Comparison of ENCODE assay signal across 8 cellular contexts in genomic region chr15:28322129-28322588, GRCh38. TPM values are rescaled to one million over a fixed set of nuclear protein-coding genes. Genes with fewer than 3 reads are reported as not detected.
DNase-seq lines count a peak whose midpoint lies in the region; ATAC-seq, FAIRE-seq and TF ChIP-seq lines count a peak whose summit lies in the region.
"Not testable (repeated sequence)": the region's sequence is repeated elsewhere in the genome, so short reads cannot be mapped to it uniquely, and the experiment has no call there.

TSS of gene HERC2 (minus strand) at chr15:28322179. CDS start at chr15:28321433, 746 bp downstream.

- H3K79me2 ChIP-seq in endothelial cell of umbilical vein (ENCODE audit: control insufficient read depth, insufficient read depth, low read length), result not testable (repeated sequence)

- H2AFZ ChIP-seq in endothelial cell of umbilical vein (ENCODE audit: low read depth, low read length), result not testable (repeated sequence)

- not testable (repeated sequence) for H3K9ac ChIP-seq in SK-N-MC (ENCODE audit: insufficient read length); iPS-15b (ENCODE audit: low read depth, low read length)
- H3K9ac ChIP-seq in endothelial cell of umbilical vein (replicated peaks; ENCODE audit: extremely low read depth, insufficient read depth, low read length), result peak within 1 kb of the TSS; percentile 31

- not testable (repeated sequence) for H4K20me1 ChIP-seq in endothelial cell of umbilical vein (replicated peaks; ENCODE audit: control insufficient read depth, extremely low read depth, insufficient read depth, low read length)

- intact Hi-C loops in endothelial cell of umbilical vein (cut with micrococcal nuclease), result not testable (repeated sequence)

- H3K36me3 ChIP-seq in SK-N-MC (ENCODE audit: insufficient read depth, low read length), result peaks cover 10% of the 10 kb centered on the region
- H3K36me3 ChIP-seq in endothelial cell of umbilical vein (ENCODE audit: control insufficient read depth in 2 of 2, extremely low read depth in 1 of 2, insufficient read depth in 2 of 2, low read length in 2 of 2); iPS-15b (ENCODE audit: control insufficient read depth, insufficient read depth, low read length): not testable (repeated sequence)

- not testable (repeated sequence) for ATAC-seq in activated naive CD8-positive, alpha-beta T cell treated with anti-CD3 and anti-CD28 coated beads, Interleukin-2, amount 10 ng/mL, durations not matched to agents 7 days and 5 days (ENCODE audit: low read depth)

- H3K27me3 ChIP-seq in endothelial cell of umbilical vein (ENCODE audit: control insufficient read depth in 2 of 2, insufficient read depth in 2 of 2, low read length in 2 of 2); iPS-15b (ENCODE audit: control insufficient read depth, insufficient read depth, low read length): not testable (repeated sequence)

- H3K4me2 ChIP-seq in endothelial cell of umbilical vein (ENCODE audit: insufficient read depth, low read length), result peak within 1 kb of the TSS; percentile 47

- not testable (repeated sequence) for DNase-seq in AG10803 (ENCODE audit: low read depth); HFFc6; SK-N-MC (ENCODE audit: low read depth, low spot score); activated naive CD8-positive, alpha-beta T cell treated with anti-CD3 and anti-CD28 coated beads, Interleukin-2, amount 10 ng/mL, durations not matched to agents 7 days and 5 days; endothelial cell of umbilical vein (ENCODE audit: low read depth, low spot score); nephron progenitor cell

- not testable (repeated sequence) for H3K27me3 Mint-ChIP-seq in HFFc6 (ENCODE audit: insufficient read depth); activated naive CD8-positive, alpha-beta T cell treated with anti-CD3 and anti-CD28 coated beads, Interleukin-2, amount 10 ng/mL, durations not matched to agents 7 days and 5 days; nephron progenitor cell (ENCODE audit: low read depth, poor library complexity); stimulated activated naive CD8-positive, alpha-beta T cell treated with anti-CD3 and anti-CD28 coated beads, Interleukin-15, Interleukin-2, amounts not matched to agents 100 ng/mL and 50 ng/mL, for 24 hours

- dilution Hi-C loops in endothelial cell of umbilical vein (cut with MboI; ENCODE audit: extremely low pct_ligation_motif_present, low sequenced_read_pairs), result not testable (repeated sequence)

- H3K9me1 ChIP-seq in endothelial cell of umbilical vein (replicated peaks; ENCODE audit: control insufficient read depth, extremely low read depth, insufficient read depth, low read length), result not testable (repeated sequence)

- peak within 1 kb of the TSS; percentile 95 for H3K4me3 Mint-ChIP-seq in HFFc6
- H3K4me3 Mint-ChIP-seq in activated naive CD8-positive, alpha-beta T cell treated with anti-CD3 and anti-CD28 coated beads, Interleukin-2, amount 10 ng/mL, durations not matched to agents 7 days and 5 days, result peak within 1 kb of the TSS; percentile 91
- H3K4me3 Mint-ChIP-seq in nephron progenitor cell, result peak within 1 kb of the TSS; percentile 93
- H3K4me3 Mint-ChIP-seq in stimulated activated naive CD8-positive, alpha-beta T cell treated with anti-CD3 and anti-CD28 coated beads, Interleukin-15, Interleukin-2, amounts not matched to agents 100 ng/mL and 50 ng/mL, for 24 hours, result peak within 1 kb of the TSS; percentile 97

- not testable (repeated sequence) for BruUV-seq in endothelial cell of umbilical vein (replicated peaks; lab: Mats Ljungman, UMichigan)

- H3K4me1 Mint-ChIP-seq in HFFc6 (ENCODE audit: low read depth); activated naive CD8-positive, alpha-beta T cell treated with anti-CD3 and anti-CD28 coated beads, Interleukin-2, amount 10 ng/mL, durations not matched to agents 7 days and 5 days; nephron progenitor cell; stimulated activated naive CD8-positive, alpha-beta T cell treated with anti-CD3 and anti-CD28 coated beads, Interleukin-15, Interleukin-2, amounts not matched to agents 100 ng/mL and 50 ng/mL, for 24 hours (ENCODE audit: low read depth): not testable (repeated sequence)

- peaks cover 17% of the 10 kb centered on the region for H3K36me3 Mint-ChIP-seq in HFFc6 (ENCODE audit: low read depth)
- not testable (repeated sequence) for H3K36me3 Mint-ChIP-seq in activated naive CD8-positive, alpha-beta T cell treated with anti-CD3 and anti-CD28 coated beads, Interleukin-2, amount 10 ng/mL, durations not matched to agents 7 days and 5 days
- H3K36me3 Mint-ChIP-seq in nephron progenitor cell (ENCODE audit: low read depth), result peaks cover 18% of the 10 kb centered on the region
- H3K36me3 Mint-ChIP-seq in stimulated activated naive CD8-positive, alpha-beta T cell treated with anti-CD3 and anti-CD28 coated beads, Interleukin-15, Interleukin-2, amounts not matched to agents 100 ng/mL and 50 ng/mL, for 24 hours (ENCODE audit: low read depth), result peaks cover 18% of the 10 kb centered on the region

- TF ChIP-seq CTCF in AG10803 (conservative IDR thresholded peaks at IDR 0.05; ENCODE audit: low read length); HFFc6 (IDR thresholded peaks at IDR 0.05); endothelial cell of umbilical vein (IDR thresholded peaks at IDR 0.05; ENCODE audit: extremely low read depth in 1 of 2, insufficient read depth in 1 of 2, low read depth in 1 of 2, low read length in 2 of 2); nephron progenitor cell (IDR thresholded peaks at IDR 0.05): not testable (repeated sequence)

- not testable (repeated sequence) for H3K27ac ChIP-seq in SK-N-MC; endothelial cell of umbilical vein (ENCODE audit: insufficient read depth, low read depth, low read length)

- not testable (repeated sequence) for FAIRE-seq in endothelial cell of umbilical vein (lab: Jason Lieb, UNC)

- not testable (repeated sequence) for H3K9me3 ChIP-seq in SK-N-MC (ENCODE audit: low read depth, low read length); endothelial cell of umbilical vein (replicated peaks; ENCODE audit: control insufficient read depth, insufficient read depth, low read length); iPS-15b (ENCODE audit: control insufficient read depth, insufficient read depth, low read length)

- POLR2A ChIA-PET in activated naive CD8-positive, alpha-beta T cell treated with anti-CD3 and anti-CD28 coated beads, Interleukin-2, amount 10 ng/mL, durations not matched to agents 7 days and 5 days (lab: Charles Lee); endothelial cell of umbilical vein (lab: Charles Lee): not testable (repeated sequence)

- not testable (repeated sequence) for TF ChIP-seq POLR2A in endothelial cell of umbilical vein (IDR thresholded peaks at IDR 0.05; ENCODE audit: low read depth, low read length)

- H3K4me3 ChIP-seq in AG10803 (ENCODE audit: low read length), result peak within 1 kb of the TSS; percentile 49
- H3K4me3 ChIP-seq in SK-N-MC, result peak within 1 kb of the TSS; percentile 57
- peak within 1 kb of the TSS in 2 of 3 experiments; percentile 26 to 45 for H3K4me3 ChIP-seq in endothelial cell of umbilical vein (replicated peaks in 1 of 3; ENCODE audit: insufficient read depth in 1 of 3, low read depth in 1 of 3, low read length in 3 of 3)
- peak within 1 kb of the TSS; percentile 13 for H3K4me3 ChIP-seq in iPS-15b (ENCODE audit: low read depth, low read length)

- not testable (repeated sequence) for H3K4me1 ChIP-seq in endothelial cell of umbilical vein (ENCODE audit: control insufficient read depth, extremely low read depth, insufficient read depth, low read length); iPS-15b (ENCODE audit: control insufficient read depth, insufficient read depth, low read length)

- H3K9me3 Mint-ChIP-seq in HFFc6; activated naive CD8-positive, alpha-beta T cell treated with anti-CD3 and anti-CD28 coated beads, Interleukin-2, amount 10 ng/mL, durations not matched to agents 7 days and 5 days; nephron progenitor cell; stimulated activated naive CD8-positive, alpha-beta T cell treated with anti-CD3 and anti-CD28 coated beads, Interleukin-15, Interleukin-2, amounts not matched to agents 100 ng/mL and 50 ng/mL, for 24 hours: not testable (repeated sequence)

- CTCF ChIA-PET in endothelial cell of umbilical vein (lab: Charles Lee), result not testable (repeated sequence)

- H3K27ac Mint-ChIP-seq in HFFc6 (peak within 1 kb of the TSS; percentile 84), nephron progenitor cell (peak within 1 kb of the TSS; percentile 97)
- peak within 1 kb of the TSS; percentile 88 for H3K27ac Mint-ChIP-seq in activated naive CD8-positive, alpha-beta T cell treated with anti-CD3 and anti-CD28 coated beads, Interleukin-2, amount 10 ng/mL, durations not matched to agents 7 days and 5 days
- H3K27ac Mint-ChIP-seq in stimulated activated naive CD8-positive, alpha-beta T cell treated with anti-CD3 and anti-CD28 coated beads, Interleukin-15, Interleukin-2, amounts not matched to agents 100 ng/mL and 50 ng/mL, for 24 hours, result peak within 1 kb of the TSS; percentile 96

RNA-seq across cellular contexts. Expression of gene HERC2, which starts in this region (rescaled TPM):
- 10 to 100 TPM; 33.6 to 47.3 (median 37.0) TPM for total RNA-seq in HFFc6 (2021; fragmentation: NEBNext Ultra II Directional; extraction: Animal tissue kit (Norgen Biotek cat#: 25700))
- 10 to 100 TPM; 43.0 to 47.0 TPM for total RNA-seq in activated naive CD8-positive, alpha-beta T cell treated with anti-CD3 and anti-CD28 coated beads, Interleukin-2, amount 10 ng/mL, durations not matched to agents 7 days and 5 days
- 77.6 and 83.9 TPM in 2 replicates for total RNA-seq in endothelial cell of umbilical vein
- 46.1 and 48.2 TPM in 2 replicates for polyA plus RNA-seq in endothelial cell of umbilical vein
- 40.9 and 41.4 TPM in 2 replicates for polyA plus RNA-seq in endothelial cell of umbilical vein (2011; cell fraction: cytosol; rRNA removed)
- 118 and 137 TPM in 2 replicates for polyA plus RNA-seq in endothelial cell of umbilical vein (2011; cell fraction: nucleus; rRNA removed)
- polyA plus RNA-seq in endothelial cell of umbilical vein (2012), result 32.9 and 37.1 TPM in 2 replicates
- 104 and 109 TPM in 2 replicates for polyA minus RNA-seq in endothelial cell of umbilical vein
- polyA minus RNA-seq in endothelial cell of umbilical vein (2011; cell fraction: cytosol; rRNA and poly(A)+ RNA removed), result 50.0 TPM
- polyA minus RNA-seq in endothelial cell of umbilical vein (2011; cell fraction: nucleus; rRNA and poly(A)+ RNA removed), result 134 and 148 TPM in 2 replicates
